In genomic region chr10:75226656-75227055, GRCh38 we compare ENCODE assay signal across 12 cellular contexts. TPM values are rescaled to one million over a fixed set of nuclear protein-coding genes. Genes with fewer than 3 reads are reported as not detected.
A peak's percentile ranks its signal among the peaks of the same experiment; 100 is the strongest.
DNase-seq lines count a peak whose midpoint lies in the region; ATAC-seq, FAIRE-seq and TF ChIP-seq lines count a peak whose summit lies in the region.
"Had no signal": no experiment of that assay in that cellular context is flagged by ENCODE, and none has a peak within 500 bp of the region (broad histone marks: within the 10 kb centered on the region; RNA-seq: fewer than 3 reads in every experiment).

No MANE protein-coding gene starts in this region.

- TF ChIP-seq CTCF in tibial nerve (IDR thresholded peaks at IDR 0.05), result no peak

- peaks cover 81% of the 10 kb centered on the region for H3K4me1 Mint-ChIP-seq in activated T-cell treated with anti-CD3 and anti-CD28 coated beads, Interleukin-2, amount 50 U/mL, for 72 hours (ENCODE audit: low read depth)
- H3K4me1 Mint-ChIP-seq in activated T-cell treated with anti-CD3 and anti-CD28 coated beads, Interleukin-2, amount 50 U/mL, for 4 hours (ENCODE audit: low read depth), result peaks cover 58% of the 10 kb centered on the region
- H3K4me1 Mint-ChIP-seq in central memory CD8-positive, alpha-beta T cell, result peaks cover 57% of the 10 kb centered on the region

- no peaks in the 10 kb centered on the region for H3K27me3 ChIP-seq in mucosa of rectum (ENCODE audit: control insufficient read depth in 2 of 2, insufficient read depth in 2 of 2, low read length in 2 of 2)
- no peaks in the 10 kb centered on the region for H3K27me3 ChIP-seq in tibial nerve

- no peak for TF ChIP-seq EP300 in tibial nerve (IDR thresholded peaks at IDR 0.05)

- H3K4me1 ChIP-seq in mucosa of rectum (ENCODE audit: control insufficient read depth in 2 of 2, insufficient read depth in 2 of 2, low read length in 2 of 2) (peaks cover 13 to 20% of the 10 kb centered on the region in 2 donors), tibial nerve (peaks cover 0 to 75% (median 37%) of the 10 kb centered on the region in 4 donors)

- no peak overlapping the region for H3K9ac ChIP-seq in mucosa of rectum (ENCODE audit: low read depth in 1 of 2, low read length in 2 of 2)

- H3K36me3 ChIP-seq in mucosa of rectum (ENCODE audit: control insufficient read depth in 2 of 2, insufficient read depth in 2 of 2, low read length in 2 of 2) (peaks cover 67 to 76% of the 10 kb centered on the region in 2 donors), tibial nerve (peaks cover 0 to 47% (median 4%) of the 10 kb centered on the region in 3 donors)

- no peak for DNase-seq in activated T-cell treated with anti-CD3 and anti-CD28 coated beads, Interleukin-2, amount 50 U/mL, for 72 hours
- DNase-seq in activated T-cell treated with anti-CD3 and anti-CD28 coated beads, Interleukin-2, amount 50 U/mL, for 4 hours, result no peak
- DNase-seq in central memory CD8-positive, alpha-beta T cell (ENCODE audit: low spot score in 2 of 2), result no peak
- no peak for DNase-seq in tibial nerve (ENCODE audit: low spot score in 2 of 2)
- DNase-seq in frontal cortex (ENCODE audit: low spot score in 2 of 2), result no peak
- DNase-seq: amniotic stem cell, H7, NCI-H526 treated with DMSO at 0.1 percent for 48 hours, T1000 had no signal

- no peaks in the 10 kb centered on the region for H3K9me3 Mint-ChIP-seq in activated T-cell treated with anti-CD3 and anti-CD28 coated beads, Interleukin-2, amount 50 U/mL, for 72 hours
- H3K9me3 Mint-ChIP-seq in activated T-cell treated with anti-CD3 and anti-CD28 coated beads, Interleukin-2, amount 50 U/mL, for 4 hours, result no peaks in the 10 kb centered on the region
- no peaks in the 10 kb centered on the region for H3K9me3 Mint-ChIP-seq in central memory CD8-positive, alpha-beta T cell

- 66 to 67% methylated on average over 5 of the region's 5 CpGs for WGBS in tibial nerve, 2 donors

- peak overlapping the region; percentile 77 for H3K27ac Mint-ChIP-seq in activated T-cell treated with anti-CD3 and anti-CD28 coated beads, Interleukin-2, amount 50 U/mL, for 72 hours
- H3K27ac Mint-ChIP-seq in central memory CD8-positive, alpha-beta T cell (ENCODE audit: low read depth), result peak overlapping the region; percentile 19

- H3K4me3 ChIP-seq in mucosa of rectum (ENCODE audit: low read length in 2 of 2) (no peak overlapping the region), tibial nerve (no peak overlapping the region)

- H3K4me3 Mint-ChIP-seq in activated T-cell treated with anti-CD3 and anti-CD28 coated beads, Interleukin-2, amount 50 U/mL, for 72 hours, result no peak overlapping the region
- H3K4me3 Mint-ChIP-seq in activated T-cell treated with anti-CD3 and anti-CD28 coated beads, Interleukin-2, amount 50 U/mL, for 4 hours, result no peak overlapping the region
- H3K4me3 Mint-ChIP-seq in central memory CD8-positive, alpha-beta T cell, result no peak overlapping the region

- no peak for ATAC-seq in activated T-cell treated with anti-CD3 and anti-CD28 coated beads, Interleukin-2, amount 50 U/mL, for 72 hours (replicated peaks in 1 of 2)
- no peak for ATAC-seq in activated T-cell treated with anti-CD3 and anti-CD28 coated beads, Interleukin-2, amount 50 U/mL, for 4 hours
- ATAC-seq in central memory CD8-positive, alpha-beta T cell (replicated peaks; ENCODE audit: extremely low read depth, poor library complexity, severe bottlenecking), result no peak
- ATAC-seq in HG03025 (IDR thresholded peaks at IDR 0.05; ENCODE audit: low FRiP score, unreplicated experiment), result no peak
- no peak for ATAC-seq in GM21515 (IDR thresholded peaks at IDR 0.05; ENCODE audit: unreplicated experiment)

- no peaks in the 10 kb centered on the region for H3K27me3 Mint-ChIP-seq in activated T-cell treated with anti-CD3 and anti-CD28 coated beads, Interleukin-2, amount 50 U/mL, for 72 hours (ENCODE audit: low read depth)
- H3K27me3 Mint-ChIP-seq in activated T-cell treated with anti-CD3 and anti-CD28 coated beads, Interleukin-2, amount 50 U/mL, for 4 hours (ENCODE audit: low read depth), result no peaks in the 10 kb centered on the region
- no peaks in the 10 kb centered on the region for H3K27me3 Mint-ChIP-seq in central memory CD8-positive, alpha-beta T cell

- TF ChIP-seq POLR2A in tibial nerve (IDR thresholded peaks at IDR 0.05), result no peak

- H3K36me3 Mint-ChIP-seq in activated T-cell treated with anti-CD3 and anti-CD28 coated beads, Interleukin-2, amount 50 U/mL, for 72 hours (ENCODE audit: insufficient read depth in 2 of 2), result peaks cover 9 to 46% of the 10 kb centered on the region in 2 donors
- peaks cover 55% of the 10 kb centered on the region for H3K36me3 Mint-ChIP-seq in activated T-cell treated with anti-CD3 and anti-CD28 coated beads, Interleukin-2, amount 50 U/mL, for 4 hours (ENCODE audit: insufficient read depth)
- peaks cover 81% of the 10 kb centered on the region for H3K36me3 Mint-ChIP-seq in central memory CD8-positive, alpha-beta T cell (ENCODE audit: insufficient read depth)

- H3K27ac ChIP-seq in mucosa of rectum (ENCODE audit: low read depth in 2 of 2, low read length in 2 of 2), result peak overlapping the region; percentile 6 to 8
- peak overlapping the region; percentile 69 to 85 (median 78) for H3K27ac ChIP-seq in tibial nerve

- FAIRE-seq in frontal cortex (lab: Jason Lieb, UNC), result no peak

- no peaks in the 10 kb centered on the region for H3K9me3 ChIP-seq in mucosa of rectum (ENCODE audit: control insufficient read depth in 2 of 2, low read length in 2 of 2)
- no peaks in the 10 kb centered on the region for H3K9me3 ChIP-seq in tibial nerve

RNA-seq across cellular contexts. Expression of gene COMTD1, which starts 9.1 kb away (rescaled TPM):
- 10 to 100 TPM; 26.7 to 31.2 TPM for total RNA-seq in activated T-cell treated with anti-CD3 and anti-CD28 coated beads, Interleukin-2, amount 50 U/mL, for 72 hours
- total RNA-seq in activated T-cell treated with anti-CD3 and anti-CD28 coated beads, Interleukin-2, amount 50 U/mL, for 4 hours, result 10 to 100 TPM; 30.0 to 35.1 (median 30.4) TPM
- 10 to 100 TPM; 18.1 to 47.4 (median 31.6) TPM for total RNA-seq in tibial nerve
- total RNA-seq in frontal cortex, result 20.0 TPM

RNA-seq across cellular contexts. Expression of gene VDAC2, which starts 16.1 kb away (rescaled TPM):
- 100 to 1,000 TPM; 207 to 229 TPM for total RNA-seq in activated T-cell treated with anti-CD3 and anti-CD28 coated beads, Interleukin-2, amount 50 U/mL, for 72 hours
- total RNA-seq in activated T-cell treated with anti-CD3 and anti-CD28 coated beads, Interleukin-2, amount 50 U/mL, for 4 hours, result 100 to 1,000 TPM; 269 to 284 (median 271) TPM
- 100 to 1,000 TPM in 3 of 4 donors, 10 to 100 TPM in 1; 89.1 to 114 (median 109) TPM for total RNA-seq in tibial nerve
- total RNA-seq in frontal cortex, result 138 TPM
